In genomic region chr17:2337152-2337810, GRCh38 we compare ENCODE assay signal across 7 cellular contexts. TPM values are rescaled to one million over a fixed set of nuclear protein-coding genes. Genes with fewer than 3 reads are reported as not detected.
DNase-seq lines count a peak whose midpoint lies in the region; ATAC-seq, FAIRE-seq and TF ChIP-seq lines count a peak whose summit lies in the region.

Gene SGSM2, plus strand, starts transcription at chr17:2337501. Its CDS starts 188 bp downstream, at chr17:2337689.

- peaks cover 16% of the 10 kb centered on the region for H3K36me3 Mint-ChIP-seq in activated naive CD8-positive, alpha-beta T cell treated with anti-CD3 and anti-CD28 coated beads, Interleukin-2, amount 10 ng/mL, durations not matched to agents 7 days and 5 days

- H3K9me3 ChIP-seq in HUES64 (ENCODE audit: insufficient read depth, low read depth, low read length) (no peaks in the 10 kb centered on the region), SU-DHL-6 (ENCODE audit: insufficient read depth, low read length) (no peaks in the 10 kb centered on the region), pancreas (no peaks in the 10 kb centered on the region), transverse colon (no peaks in the 10 kb centered on the region)

- peaks cover 5% of the 10 kb centered on the region; the same call in 1 of the 2 replicates for H3F3A ChIP-seq in SU-DHL-6 (ENCODE audit: insufficient read depth)

- H3K4me1 ChIP-seq in HUES64 (ENCODE audit: insufficient read depth, low read length) (peaks cover 19% of the 10 kb centered on the region; the same call in 1 of the 2 replicates), pancreas (peaks cover 10 to 12% (median 11%) of the 10 kb centered on the region in 3 donors), transverse colon (peaks cover 6 to 24% (median 17%) of the 10 kb centered on the region in 4 donors)

- intact Hi-C loops in Right ventricle myocardium inferior (cut with DNase I) = loop anchor here (5.0 kb wide), 1 partner anchor 65 kb away; the partner anchor contains the start of gene MNT
- intact Hi-C loops in pancreas (cut with DNase I) = no loop called here
- intact Hi-C loops in transverse colon (cut with DNase I; ENCODE audit: low total_unique reads) = no loop called here

- H3K4me1 Mint-ChIP-seq in activated naive CD8-positive, alpha-beta T cell treated with anti-CD3 and anti-CD28 coated beads, Interleukin-2, amount 10 ng/mL, durations not matched to agents 7 days and 5 days = peaks cover 21% of the 10 kb centered on the region

- H3K36me3 ChIP-seq in HUES64 (ENCODE audit: insufficient read depth, low read length) (peaks cover 37% of the 10 kb centered on the region), SU-DHL-6 (ENCODE audit: low read length) (peaks cover 27% of the 10 kb centered on the region), pancreas (peaks cover 4 to 22% (median 21%) of the 10 kb centered on the region in 3 donors), transverse colon (peaks cover 0 to 22% (median 3%) of the 10 kb centered on the region in 4 donors)

- in situ Hi-C loops in transverse colon (cut with MboI; ENCODE audit: low pct_ligation_motif_present in 1 of 4, low pct_unique_long_range_greater_than_20kb in 1 of 4, low sequenced_read_pairs in 3 of 4) = no loop called here

- POLR2A ChIA-PET in activated naive CD8-positive, alpha-beta T cell treated with anti-CD3 and anti-CD28 coated beads, Interleukin-2, amount 10 ng/mL, durations not matched to agents 7 days and 5 days (lab: Charles Lee) = interaction anchor here (0.7 to 3.4 kb wide), 13 partner anchors 16 to 620 kb away, joined by 3 to 25 read pairs (median 5); partner anchors contain the start of genes HIC1, SMG6 and SRR

- no peak for TF ChIP-seq CTCF in SU-DHL-6 (IDR thresholded peaks at IDR 0.05; ENCODE audit: insufficient read depth, low read length, poor library complexity, severe bottlenecking)
- no peak for TF ChIP-seq CTCF in pancreas (IDR thresholded peaks at IDR 0.05)
- TF ChIP-seq CTCF in transverse colon (IDR thresholded peaks at IDR 0.05) = no peak

- peak within 1 kb of the TSS; percentile 91 for H3K27ac Mint-ChIP-seq in activated naive CD8-positive, alpha-beta T cell treated with anti-CD3 and anti-CD28 coated beads, Interleukin-2, amount 10 ng/mL, durations not matched to agents 7 days and 5 days

- no peak for FAIRE-seq in pancreas (lab: Jason Lieb, UNC)

- no peaks in the 10 kb centered on the region for H3K9me2 ChIP-seq in SU-DHL-6 (replicated peaks; ENCODE audit: insufficient read depth, low read length)

- H3K4me3 Mint-ChIP-seq in activated naive CD8-positive, alpha-beta T cell treated with anti-CD3 and anti-CD28 coated beads, Interleukin-2, amount 10 ng/mL, durations not matched to agents 7 days and 5 days = peak within 1 kb of the TSS; percentile 98

- peak within 1 kb of the TSS; percentile 97 for H3K4me3 ChIP-seq in HUES64 (ENCODE audit: low read length)
- peak within 1 kb of the TSS; percentile 64 for H3K4me3 ChIP-seq in SU-DHL-6 (ENCODE audit: insufficient read depth, low read length, poor library complexity, severe bottlenecking)
- peak within 1 kb of the TSS; percentile 69 to 93 (median 88) for H3K4me3 ChIP-seq in pancreas
- H3K4me3 ChIP-seq in transverse colon = peak within 1 kb of the TSS; percentile 67 to 98 (median 81)

- peak; percentile 41 for ATAC-seq in GM18505 (IDR thresholded peaks at IDR 0.05; ENCODE audit: unreplicated experiment)
- peak; percentile 60 for ATAC-seq in activated naive CD8-positive, alpha-beta T cell treated with anti-CD3 and anti-CD28 coated beads, Interleukin-2, amount 10 ng/mL, durations not matched to agents 7 days and 5 days (ENCODE audit: low read depth)
- ATAC-seq in Right ventricle myocardium inferior = peak; percentile 75
- peak; percentile 55 to 74 (median 59) for ATAC-seq in pancreas

- H3K27ac ChIP-seq in HUES64 (ENCODE audit: low read depth, low read length) (peak within 1 kb of the TSS; percentile 85; the same call in 1 of the 2 replicates), SU-DHL-6 (ENCODE audit: low read depth, low read length) (peak within 1 kb of the TSS; percentile 62), pancreas (peak within 1 kb of the TSS; percentile 68 to 86 (median 77)), transverse colon (peak within 1 kb of the TSS; percentile 92 to 95 (median 94))

- H3K27me3 ChIP-seq in HUES64 (ENCODE audit: insufficient read depth, low read length) = no peaks in the 10 kb centered on the region
- no peaks in the 10 kb centered on the region for H3K27me3 ChIP-seq in SU-DHL-6 (ENCODE audit: low read length)
- H3K27me3 ChIP-seq in pancreas = no peaks in the 10 kb centered on the region
- H3K27me3 ChIP-seq in transverse colon = no peaks in the 10 kb centered on the region

- no peaks in the 10 kb centered on the region for H4K20me1 ChIP-seq in SU-DHL-6 (ENCODE audit: low read depth, low read length)

- TF ChIP-seq EP300 in transverse colon (IDR thresholded peaks at IDR 0.05; ENCODE audit: low read depth) = no peak

- no peaks in the 10 kb centered on the region for H3K27me3 Mint-ChIP-seq in activated naive CD8-positive, alpha-beta T cell treated with anti-CD3 and anti-CD28 coated beads, Interleukin-2, amount 10 ng/mL, durations not matched to agents 7 days and 5 days

- peaks cover 43% of the 10 kb centered on the region for H3K79me2 ChIP-seq in SU-DHL-6 (ENCODE audit: insufficient read depth, low read length)

- DNase-seq in activated naive CD8-positive, alpha-beta T cell treated with anti-CD3 and anti-CD28 coated beads, Interleukin-2, amount 10 ng/mL, durations not matched to agents 7 days and 5 days = peak; percentile 76
- peak; percentile 78 for DNase-seq in Right ventricle myocardium inferior (ENCODE audit: missing footprints)
- DNase-seq in pancreas = peak; percentile 41 to 87 (median 68)
- DNase-seq in transverse colon = peak; percentile 65

- peak within 1 kb of the TSS; percentile 87 for H2AFZ ChIP-seq in SU-DHL-6 (ENCODE audit: low read depth, low read length, severe bottlenecking)

- TF ChIP-seq POLR2A in GM18505 (IDR thresholded peaks at IDR 0.05; ENCODE audit: borderline replicate concordance, extremely low read depth, insufficient read depth, insufficient read length) (peak; percentile 8), transverse colon (IDR thresholded peaks at IDR 0.05) (no peak)

- WGBS in HUES64 = under 1% methylated on average over 85 of the region's 85 CpGs
- 0 to 1% methylated on average over 53 to 85 of the region's 85 CpGs for WGBS in pancreas, 2 donors
- 1% methylated on average over 37 of the region's 85 CpGs; no CpG with 5 or more reads in 1 of the 2 donors for WGBS in transverse colon (ENCODE audit: low coverage in 1 of 2), 2 donors

- H3K4me2 ChIP-seq in SU-DHL-6 (ENCODE audit: low read depth, low read length, poor library complexity, severe bottlenecking) = peak within 1 kb of the TSS; percentile 73

- H3K9ac ChIP-seq in HUES64 (ENCODE audit: low read depth, low read length) (peak within 1 kb of the TSS; percentile 97), SU-DHL-6 (ENCODE audit: low read length) (peak within 1 kb of the TSS; percentile 84)

- H3K9me3 Mint-ChIP-seq in activated naive CD8-positive, alpha-beta T cell treated with anti-CD3 and anti-CD28 coated beads, Interleukin-2, amount 10 ng/mL, durations not matched to agents 7 days and 5 days = no peaks in the 10 kb centered on the region

RNA-seq across cellular contexts. Expression of gene SGSM2, which starts in this region (rescaled TPM):
- 29.4 TPM for polyA plus RNA-seq in HUES64 (2013, experiment 1 of 2)
- 29.9 TPM for polyA plus RNA-seq in HUES64 (2013, experiment 2 of 2)
- total RNA-seq in activated naive CD8-positive, alpha-beta T cell treated with anti-CD3 and anti-CD28 coated beads, Interleukin-2, amount 10 ng/mL, durations not matched to agents 7 days and 5 days = 100 to 1,000 TPM; 116 to 131 TPM
- total RNA-seq in Right ventricle myocardium inferior (26.3 TPM), pancreas (10 to 100 TPM; 17.6 to 34.6 (median 24.5) TPM), transverse colon (100 to 1,000 TPM in 1 of 4 donors, 10 to 100 TPM in 3; 41.0 to 148 (median 70.0) TPM)
- 100 to 1,000 TPM; 152 to 153 TPM for polyA plus RNA-seq in pancreas

Comparison
In these comparisons a context has a peak if more than half of its experiments do, and no peak if none do; other contexts are left out.
1. Peak in every context shown above with its lines: DNase-seq, ATAC-seq, H3K4me3 ChIP-seq and H3K27ac ChIP-seq.